Comparison of ENCODE assay signal across 1 cellular context in the genomic region with DNA sequence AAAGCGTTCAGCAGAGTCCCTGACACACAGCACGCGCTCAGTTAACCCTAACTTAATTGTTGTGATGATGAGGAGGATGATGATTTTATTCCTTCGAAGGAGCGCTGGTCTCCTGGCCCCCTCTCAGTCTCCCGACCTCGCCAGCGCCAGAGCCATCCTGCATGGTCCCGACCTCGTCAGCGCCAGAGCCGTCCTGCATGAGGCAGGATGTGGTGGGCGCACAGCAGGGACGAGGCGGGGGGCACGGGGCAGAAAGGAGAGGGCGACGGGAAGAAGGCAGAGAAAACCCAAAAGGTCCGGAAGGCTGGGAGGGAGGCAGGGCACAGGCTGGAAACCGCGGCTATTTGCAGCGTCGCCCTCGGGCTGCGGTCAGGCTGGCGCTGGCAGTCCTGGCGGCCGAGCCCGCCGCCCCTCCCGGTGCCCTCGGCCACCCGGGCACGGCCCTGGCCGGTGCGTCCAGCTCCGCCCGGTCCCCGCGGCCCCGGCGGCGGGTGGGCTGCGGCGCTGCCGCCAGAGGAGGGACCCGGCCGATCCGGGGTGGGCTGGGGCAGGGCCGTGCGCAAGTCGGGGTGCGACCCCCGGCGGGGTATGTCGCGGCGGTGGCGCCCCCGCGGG.
TF ChIP-seq lines count a peak whose summit lies in the region.

No MANE protein-coding gene starts in this region.

TF ChIP-seq in K562, 482 proteins besides CTCF, POLR2A, EP300 and RAD21 (continued from another document):
- TF ChIP-seq, protein P1, sequence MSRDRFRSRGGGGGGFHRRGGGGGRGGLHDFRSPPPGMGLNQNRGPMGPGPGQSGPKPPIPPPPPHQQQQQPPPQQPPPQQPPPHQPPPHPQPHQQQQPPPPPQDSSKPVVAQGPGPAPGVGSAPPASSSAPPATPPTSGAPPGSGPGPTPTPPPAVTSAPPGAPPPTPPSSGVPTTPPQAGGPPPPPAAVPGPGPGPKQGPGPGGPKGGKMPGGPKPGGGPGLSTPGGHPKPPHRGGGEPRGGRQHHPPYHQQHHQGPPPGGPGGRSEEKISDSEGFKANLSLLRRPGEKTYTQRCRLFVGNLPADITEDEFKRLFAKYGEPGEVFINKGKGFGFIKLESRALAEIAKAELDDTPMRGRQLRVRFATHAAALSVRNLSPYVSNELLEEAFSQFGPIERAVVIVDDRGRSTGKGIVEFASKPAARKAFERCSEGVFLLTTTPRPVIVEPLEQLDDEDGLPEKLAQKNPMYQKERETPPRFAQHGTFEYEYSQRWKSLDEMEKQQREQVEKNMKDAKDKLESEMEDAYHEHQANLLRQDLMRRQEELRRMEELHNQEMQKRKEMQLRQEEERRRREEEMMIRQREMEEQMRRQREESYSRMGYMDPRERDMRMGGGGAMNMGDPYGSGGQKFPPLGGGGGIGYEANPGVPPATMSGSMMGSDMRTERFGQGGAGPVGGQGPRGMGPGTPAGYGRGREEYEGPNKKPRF (IDR thresholded peaks at IDR 0.05; ENCODE audit: low read depth, low read length): no peak
- no peak for TF ChIP-seq BHLHE40 (IDR thresholded peaks at IDR 0.05; ENCODE audit: low read length)
- TF ChIP-seq NCOA4 (IDR thresholded peaks at IDR 0.05; ENCODE audit: partially characterized antibody): no peak
- TF ChIP-seq ETV5 (CRISPR knock-in tag; IDR thresholded peaks at IDR 0.05; ENCODE audit: low read depth): no peak
- TF ChIP-seq PTTG1 (tag; IDR thresholded peaks at IDR 0.05; ENCODE audit: low read depth): no peak
